ENCODE assay signal across 26 cellular contexts in genomic region chr11:121134758-121135312, GRCh38. TPM values are rescaled to one million over a fixed set of nuclear protein-coding genes. Genes with fewer than 3 reads are reported as not detected.
A peak's percentile ranks its signal among the peaks of the same experiment; 100 is the strongest.
DNase-seq lines count a peak whose midpoint lies in the region; ATAC-seq, FAIRE-seq and TF ChIP-seq lines count a peak whose summit lies in the region.
"Had no signal": no experiment of that assay in that cellular context is flagged by ENCODE, and none has a peak within 500 bp of the region (broad histone marks: within the 10 kb centered on the region; RNA-seq: fewer than 3 reads in every experiment).

No MANE protein-coding gene starts in this region.

- no peaks in the 10 kb centered on the region for H3K27me3 ChIP-seq in hepatocyte
- H3K27me3 ChIP-seq: MG63, tibial artery had no signal

- H3K4me3 ChIP-seq in hepatocyte: no peak overlapping the region
- H3K4me3 ChIP-seq: MG63, tibial artery had no signal

- no peaks in the 10 kb centered on the region for H4K20me1 ChIP-seq in hepatocyte (ENCODE audit: insufficient read depth, poor library complexity, severe bottlenecking)

- FAIRE-seq in H54 (lab: Jason Lieb, UNC): no peak
- FAIRE-seq: GM19239, small intestine had no signal

- H3K9me2 ChIP-seq in hepatocyte (replicated peaks; ENCODE audit: insufficient read depth): no peaks in the 10 kb centered on the region

- no peak overlapping the region for H3K4me2 ChIP-seq in hepatocyte

- no peak overlapping the region for H2AFZ ChIP-seq in hepatocyte

- DNase-seq in NCI-H2171 treated with DMSO at 0.1 percent for 48 hours (lab: John Stamatoyannopoulos, UW) (peak; percentile 6), NCI-H2171 (lab: John Stamatoyannopoulos, UW) (no peak), cerebellar cortex (ENCODE audit: low spot score) (peak; percentile 62), hepatocyte (ENCODE audit: low spot score) (peak; percentile 12), superior temporal gyrus (ENCODE audit: extremely low spot score) (peak; percentile 58), activated gamma-delta T cell treated with Interleukin-2 at 50 U/mL for 16 hours (no peak), H54 (ENCODE audit: insufficient read length, low spot score) (no peak)
- DNase-seq: activated CD4-positive, alpha-beta T cell treated with anti-CD3 and anti-CD28 coated beads, Interleukin-2, amount 10 ng/mL, durations not matched to agents 24 days and 14 days; activated naive CD4-positive, alpha-beta T cell treated with Interleukin-2 at 50 U/mL for 16 hours; activated T-cell treated with anti-CD3 and anti-CD28 coated beads, Interleukin-2, amount 50 U/mL, for 4 hours; CD4-positive, alpha-beta memory T cell; DMS153; effector CD4-positive, alpha-beta T cell; KG1; left colon; MG63; NCI-H2081; nucleus accumbens; small intestine; SW 1271; T-helper 9 cell; tibial artery; WERI-Rb-1 had no signal

- no peak for TF ChIP-seq CTCF in hepatocyte (IDR thresholded peaks at IDR 0.05; ENCODE audit: poor library complexity)

- ATAC-seq in HG02973 (IDR thresholded peaks at IDR 0.05; ENCODE audit: unreplicated experiment): no peak
- ATAC-seq: activated T-cell treated with anti-CD3 and anti-CD28 coated beads, Interleukin-2, amount 50 U/mL, for 4 hours; left colon had no signal

- H3K36me3 ChIP-seq in hepatocyte (replicated peaks; ENCODE audit: insufficient read depth, low read depth): no peaks in the 10 kb centered on the region
- H3K36me3 ChIP-seq: MG63, tibial artery, WERI-Rb-1 had no signal

- no peaks in the 10 kb centered on the region for H3K4me1 ChIP-seq in hepatocyte (ENCODE audit: insufficient read depth)
- H3K4me1 ChIP-seq: tibial artery had no signal

- no peak overlapping the region for H3K27ac ChIP-seq in hepatocyte
- H3K27ac ChIP-seq: 22Rv1, tibial artery, WERI-Rb-1 had no signal

- WGBS in hepatocyte (ENCODE audit: low lambda C conversion rate, missing lambda C conversion rate): 73% methylated on average over 9 of the region's 9 CpGs

- H3K79me2 ChIP-seq in hepatocyte: no peaks in the 10 kb centered on the region

- TF ChIP-seq POLR2A in H54 (IDR thresholded peaks at IDR 0.05; ENCODE audit: low read depth, low read length): no peak

- no peaks in the 10 kb centered on the region for H3K9me3 ChIP-seq in hepatocyte (ENCODE audit: low read depth)
- H3K9me3 ChIP-seq: MG63, tibial artery had no signal

RNA-seq across cellular contexts. Expression of gene TECTA, which starts 33.8 kb away (rescaled TPM):
- total RNA-seq in hepatocyte: 0.12 and 0.50 TPM in 2 replicates
- polyA plus RNA-seq in hepatocyte: 0.17 and 0.44 TPM in 2 replicates

Comparison
In these comparisons a context has a peak if more than half of its experiments do, and no peak if none do; other contexts are left out.
1. DNase-seq: peak in NCI-H2171 treated with DMSO at 0.1 percent for 48 hours (single experiment), cerebellar cortex (single experiment), hepatocyte (single experiment) and superior temporal gyrus (single experiment); none in NCI-H2171 (single experiment), activated gamma-delta T cell treated with Interleukin-2 at 50 U/mL for 16 hours (single experiment) and H54 (single experiment).